ENCODE assay signal across 2 cellular contexts in the genomic region with DNA sequence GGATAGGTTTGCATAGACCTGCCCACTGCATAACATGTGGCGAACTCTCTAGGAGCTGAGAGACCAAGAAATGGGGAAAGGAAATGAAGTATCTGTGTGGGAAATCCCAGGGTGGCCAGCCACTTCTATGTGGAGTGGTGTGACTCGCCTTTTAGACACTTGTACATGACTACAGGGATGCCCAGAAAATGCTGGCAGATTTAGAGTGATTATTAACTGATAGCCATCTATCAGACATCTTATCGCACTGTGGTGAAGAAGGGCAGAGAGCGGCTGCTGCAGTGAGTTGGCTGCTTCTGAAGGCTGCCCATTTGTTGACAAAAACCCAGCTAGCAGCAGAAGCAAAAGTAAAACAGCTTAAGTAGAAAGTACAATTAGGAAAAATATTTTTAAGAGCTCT.
TF ChIP-seq lines count a peak whose summit lies in the region.

No MANE protein-coding gene starts in this region.

TF ChIP-seq in HEK293, 187 proteins besides CTCF, POLR2A, EP300 and RAD21 (continued from another document):
- TF ChIP-seq, protein P1, sequence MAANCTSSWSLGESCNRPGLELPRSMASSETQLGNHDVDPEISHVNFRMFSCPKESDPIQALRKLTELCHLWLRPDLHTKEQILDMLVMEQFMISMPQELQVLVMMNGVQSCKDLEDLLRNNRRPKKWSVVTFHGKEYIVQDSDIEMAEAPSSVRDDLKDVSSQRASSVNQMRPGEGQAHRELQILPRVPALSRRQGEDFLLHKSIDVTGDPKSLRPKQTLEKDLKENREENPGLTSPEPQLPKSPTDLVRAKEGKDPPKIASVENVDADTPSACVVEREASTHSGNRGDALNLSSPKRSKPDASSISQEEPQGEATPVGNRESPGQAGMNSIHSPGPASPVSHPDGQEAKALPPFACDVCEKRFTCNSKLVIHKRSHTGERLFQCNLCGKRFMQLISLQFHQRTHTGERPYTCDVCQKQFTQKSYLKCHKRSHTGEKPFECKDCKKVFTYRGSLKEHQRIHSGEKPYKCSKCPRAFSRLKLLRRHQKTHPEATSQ (tag by site-specific recombination; IDR thresholded peaks at IDR 0.05), result no peak
TF ChIP-seq in HEK293: peak in this region for 1.

TF ChIP-seq in SK-N-SH, 30 proteins besides CTCF, POLR2A, EP300 and RAD21 (continued from another document):
- TF ChIP-seq FOSL2 (IDR thresholded peaks at IDR 0.05; ENCODE audit: borderline replicate concordance, low read depth) (no peak), GATA2 (CRISPR knock-in tag; IDR thresholded peaks at IDR 0.05) (no peak), ELF1 (IDR thresholded peaks at IDR 0.05) (no peak), FOXJ3 (CRISPR knock-in tag; IDR thresholded peaks at IDR 0.05) (no peak), EZH2phosphoT487 (IDR thresholded peaks at IDR 0.05; ENCODE audit: borderline replicate concordance, low read depth) (no peak), JUND (IDR thresholded peaks at IDR 0.05) (peak; percentile 27; the same call in 1 of the 2 replicates), TCF12 (IDR thresholded peaks at IDR 0.05) (peak; percentile 44), RXRA (IDR thresholded peaks at IDR 0.05; ENCODE audit: borderline replicate concordance, low read depth) (no peak)
- TF ChIP-seq, protein P2, sequence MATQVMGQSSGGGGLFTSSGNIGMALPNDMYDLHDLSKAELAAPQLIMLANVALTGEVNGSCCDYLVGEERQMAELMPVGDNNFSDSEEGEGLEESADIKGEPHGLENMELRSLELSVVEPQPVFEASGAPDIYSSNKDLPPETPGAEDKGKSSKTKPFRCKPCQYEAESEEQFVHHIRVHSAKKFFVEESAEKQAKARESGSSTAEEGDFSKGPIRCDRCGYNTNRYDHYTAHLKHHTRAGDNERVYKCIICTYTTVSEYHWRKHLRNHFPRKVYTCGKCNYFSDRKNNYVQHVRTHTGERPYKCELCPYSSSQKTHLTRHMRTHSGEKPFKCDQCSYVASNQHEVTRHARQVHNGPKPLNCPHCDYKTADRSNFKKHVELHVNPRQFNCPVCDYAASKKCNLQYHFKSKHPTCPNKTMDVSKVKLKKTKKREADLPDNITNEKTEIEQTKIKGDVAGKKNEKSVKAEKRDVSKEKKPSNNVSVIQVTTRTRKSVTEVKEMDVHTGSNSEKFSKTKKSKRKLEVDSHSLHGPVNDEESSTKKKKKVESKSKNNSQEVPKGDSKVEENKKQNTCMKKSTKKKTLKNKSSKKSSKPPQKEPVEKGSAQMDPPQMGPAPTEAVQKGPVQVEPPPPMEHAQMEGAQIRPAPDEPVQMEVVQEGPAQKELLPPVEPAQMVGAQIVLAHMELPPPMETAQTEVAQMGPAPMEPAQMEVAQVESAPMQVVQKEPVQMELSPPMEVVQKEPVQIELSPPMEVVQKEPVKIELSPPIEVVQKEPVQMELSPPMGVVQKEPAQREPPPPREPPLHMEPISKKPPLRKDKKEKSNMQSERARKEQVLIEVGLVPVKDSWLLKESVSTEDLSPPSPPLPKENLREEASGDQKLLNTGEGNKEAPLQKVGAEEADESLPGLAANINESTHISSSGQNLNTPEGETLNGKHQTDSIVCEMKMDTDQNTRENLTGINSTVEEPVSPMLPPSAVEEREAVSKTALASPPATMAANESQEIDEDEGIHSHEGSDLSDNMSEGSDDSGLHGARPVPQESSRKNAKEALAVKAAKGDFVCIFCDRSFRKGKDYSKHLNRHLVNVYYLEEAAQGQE (IDR thresholded peaks at IDR 0.05; ENCODE audit: low read depth, low read length), result no peak
- TF ChIP-seq, protein P3, sequence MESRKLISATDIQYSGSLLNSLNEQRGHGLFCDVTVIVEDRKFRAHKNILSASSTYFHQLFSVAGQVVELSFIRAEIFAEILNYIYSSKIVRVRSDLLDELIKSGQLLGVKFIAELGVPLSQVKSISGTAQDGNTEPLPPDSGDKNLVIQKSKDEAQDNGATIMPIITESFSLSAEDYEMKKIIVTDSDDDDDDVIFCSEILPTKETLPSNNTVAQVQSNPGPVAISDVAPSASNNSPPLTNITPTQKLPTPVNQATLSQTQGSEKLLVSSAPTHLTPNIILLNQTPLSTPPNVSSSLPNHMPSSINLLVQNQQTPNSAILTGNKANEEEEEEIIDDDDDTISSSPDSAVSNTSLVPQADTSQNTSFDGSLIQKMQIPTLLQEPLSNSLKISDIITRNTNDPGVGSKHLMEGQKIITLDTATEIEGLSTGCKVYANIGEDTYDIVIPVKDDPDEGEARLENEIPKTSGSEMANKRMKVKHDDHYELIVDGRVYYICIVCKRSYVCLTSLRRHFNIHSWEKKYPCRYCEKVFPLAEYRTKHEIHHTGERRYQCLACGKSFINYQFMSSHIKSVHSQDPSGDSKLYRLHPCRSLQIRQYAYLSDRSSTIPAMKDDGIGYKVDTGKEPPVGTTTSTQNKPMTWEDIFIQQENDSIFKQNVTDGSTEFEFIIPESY (IDR thresholded peaks at IDR 0.05; ENCODE audit: borderline replicate concordance, low read depth), result no peak
- TF ChIP-seq, protein P4, sequence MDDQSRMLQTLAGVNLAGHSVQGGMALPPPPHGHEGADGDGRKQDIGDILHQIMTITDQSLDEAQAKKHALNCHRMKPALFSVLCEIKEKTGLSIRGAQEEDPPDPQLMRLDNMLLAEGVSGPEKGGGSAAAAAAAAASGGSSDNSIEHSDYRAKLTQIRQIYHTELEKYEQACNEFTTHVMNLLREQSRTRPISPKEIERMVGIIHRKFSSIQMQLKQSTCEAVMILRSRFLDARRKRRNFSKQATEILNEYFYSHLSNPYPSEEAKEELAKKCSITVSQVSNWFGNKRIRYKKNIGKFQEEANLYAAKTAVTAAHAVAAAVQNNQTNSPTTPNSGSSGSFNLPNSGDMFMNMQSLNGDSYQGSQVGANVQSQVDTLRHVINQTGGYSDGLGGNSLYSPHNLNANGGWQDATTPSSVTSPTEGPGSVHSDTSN (IDR thresholded peaks at IDR 0.05), result peak; percentile 80
- TF ChIP-seq, protein P5, sequence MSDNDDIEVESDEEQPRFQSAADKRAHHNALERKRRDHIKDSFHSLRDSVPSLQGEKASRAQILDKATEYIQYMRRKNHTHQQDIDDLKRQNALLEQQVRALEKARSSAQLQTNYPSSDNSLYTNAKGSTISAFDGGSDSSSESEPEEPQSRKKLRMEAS (IDR thresholded peaks at IDR 0.05; ENCODE audit: low read depth), result no peak
- TF ChIP-seq, protein P6, sequence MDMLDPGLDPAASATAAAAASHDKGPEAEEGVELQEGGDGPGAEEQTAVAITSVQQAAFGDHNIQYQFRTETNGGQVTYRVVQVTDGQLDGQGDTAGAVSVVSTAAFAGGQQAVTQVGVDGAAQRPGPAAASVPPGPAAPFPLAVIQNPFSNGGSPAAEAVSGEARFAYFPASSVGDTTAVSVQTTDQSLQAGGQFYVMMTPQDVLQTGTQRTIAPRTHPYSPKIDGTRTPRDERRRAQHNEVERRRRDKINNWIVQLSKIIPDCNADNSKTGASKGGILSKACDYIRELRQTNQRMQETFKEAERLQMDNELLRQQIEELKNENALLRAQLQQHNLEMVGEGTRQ (IDR thresholded peaks at IDR 0.05; ENCODE audit: borderline replicate concordance, low read depth, low read length), result no peak
